ENCODE assay signal across 29 cellular contexts in the genomic region with DNA sequence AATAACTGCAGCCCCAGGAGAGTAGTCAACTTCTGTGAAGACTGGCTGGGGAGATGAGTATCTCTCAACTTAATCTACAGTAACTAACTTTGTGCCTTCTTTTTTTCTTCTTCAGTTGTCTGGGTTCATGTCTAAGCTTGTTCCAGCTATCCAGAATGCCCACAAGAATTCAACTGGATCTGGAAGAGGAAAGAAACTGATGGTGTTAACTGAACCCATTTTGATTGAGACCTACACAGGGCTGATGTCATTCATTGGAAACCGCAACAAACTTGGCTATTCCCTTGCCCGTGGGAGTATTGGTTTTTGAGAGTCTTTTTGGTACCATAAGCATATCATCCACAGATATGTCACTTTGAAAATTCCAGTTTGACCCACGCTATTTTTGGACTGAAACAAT.
"Had no signal": no experiment of that assay in that cellular context is flagged by ENCODE, and none has a peak within 500 bp of the region (broad histone marks: within the 10 kb centered on the region; RNA-seq: fewer than 3 reads in every experiment).

No MANE protein-coding gene starts in this region.

- H3K4me1 ChIP-seq: adrenal gland had no signal

- H3K27me3 ChIP-seq: adrenal gland, ascending aorta, brain microvascular endothelial cell, gastroesophageal sphincter, hepatocyte had no signal

- H3K27ac Mint-ChIP-seq: activated B cell treated with CpG ODN at 0.5 μM for 24 hours; activated CD8-positive, alpha-beta T cell treated with anti-CD3 and anti-CD28 coated beads for 36 hours; activated naive CD4-positive, alpha-beta T cell treated with anti-CD3 and anti-CD28 coated beads for 36 hours; activated naive CD4-positive, alpha-beta T cell treated with anti-CD3 and anti-CD28 coated beads, Interleukin-2, amount 50 U/mL, for 24 hours; activated naive CD8-positive, alpha-beta T cell treated with anti-CD3 and anti-CD28 coated beads for 36 hours; activated naive CD8-positive, alpha-beta T cell treated with anti-CD3 and anti-CD28 coated beads, Interleukin-2, amount 50 U/mL, for 24 hours; activated T-helper 17 cell treated with anti-CD3 and anti-CD28 coated beads, Interleukin-2, amount 50 U/mL, for 72 hours; effector memory CD8-positive, alpha-beta T cell had no signal

- H3K27ac ChIP-seq: adrenal gland, ascending aorta, brain microvascular endothelial cell, gastroesophageal sphincter, heart right ventricle, hepatocyte, WERI-Rb-1 had no signal

- DNase-seq: activated B cell treated with CpG ODN at 0.5 μM for 24 hours; activated CD4-positive, alpha-beta T cell treated with anti-CD3 and anti-CD28 coated beads for 48 hours; activated CD4-positive, alpha-beta T cell treated with anti-CD3 and anti-CD28 coated beads, Interleukin-2, amount 50 U/mL, for 1 hour; activated CD4-positive, alpha-beta T cell treated with anti-CD3 and anti-CD28 coated beads, Interleukin-2, amount 50 U/mL, for 48 hours; activated CD8-positive, alpha-beta memory T cell treated with anti-CD3 and anti-CD28 coated beads for 24 hours; activated CD8-positive, alpha-beta T cell treated with anti-CD3 and anti-CD28 coated beads for 36 hours; activated effector memory CD4-positive, alpha-beta T cell treated with anti-CD3 and anti-CD28 coated beads, Interleukin-2, amount 50 U/mL, for 16 hours; activated naive CD4-positive, alpha-beta T cell treated with anti-CD3 and anti-CD28 coated beads for 36 hours; activated naive CD8-positive, alpha-beta T cell treated with anti-CD3 and anti-CD28 coated beads for 36 hours; activated naive CD8-positive, alpha-beta T cell treated with anti-CD3 and anti-CD28 coated beads, Interleukin-2, amount 50 U/mL, for 24 hours; activated T-cell treated with anti-CD3 and anti-CD28 coated beads, Interleukin-2, amount 50 U/mL, for 4 hours; adrenal gland; brain microvascular endothelial cell; caudate nucleus; cortex of kidney; dermis blood vessel endothelial cell; effector CD4-positive, alpha-beta T cell; effector memory CD8-positive, alpha-beta T cell; foreskin melanocyte; heart right ventricle; T1000; WERI-Rb-1 had no signal

- H3K9me3 Mint-ChIP-seq: activated B cell treated with CpG ODN at 0.5 μM for 24 hours; activated T-cell treated with anti-CD3 and anti-CD28 coated beads, Interleukin-2, amount 50 U/mL, for 4 hours; activated T-helper 17 cell treated with anti-CD3 and anti-CD28 coated beads, Interleukin-2, amount 50 U/mL, for 72 hours; effector memory CD8-positive, alpha-beta T cell had no signal

- H3K4me3 ChIP-seq: adrenal gland, ascending aorta, gastroesophageal sphincter, heart right ventricle, hepatocyte had no signal

- ATAC-seq: activated CD4-positive, CD25-positive, alpha-beta regulatory T cell treated with anti-CD3 and anti-CD28 coated beads, Interleukin-2, amount 50 U/mL, for 24 hours; activated CD8-positive, alpha-beta T cell treated with anti-CD3 and anti-CD28 coated beads for 36 hours; activated naive CD8-positive, alpha-beta T cell treated with anti-CD3 and anti-CD28 coated beads, Interleukin-2, amount 50 U/mL, for 24 hours; activated T-cell treated with anti-CD3 and anti-CD28 coated beads, Interleukin-2, amount 50 U/mL, for 4 hours; activated T-helper 17 cell treated with anti-CD3 and anti-CD28 coated beads, Interleukin-2, amount 50 U/mL, for 72 hours; effector memory CD8-positive, alpha-beta T cell; esophagus mucosa; gastroesophageal sphincter; heart right ventricle had no signal

- H3K27me3 Mint-ChIP-seq: activated CD8-positive, alpha-beta T cell treated with anti-CD3 and anti-CD28 coated beads for 36 hours; activated naive CD4-positive, alpha-beta T cell treated with anti-CD3 and anti-CD28 coated beads, Interleukin-2, amount 50 U/mL, for 24 hours; activated naive CD8-positive, alpha-beta T cell treated with anti-CD3 and anti-CD28 coated beads for 36 hours; activated T-helper 17 cell treated with anti-CD3 and anti-CD28 coated beads, Interleukin-2, amount 50 U/mL, for 72 hours; effector memory CD8-positive, alpha-beta T cell had no signal

- H3K4me3 Mint-ChIP-seq: activated B cell treated with CpG ODN at 0.5 μM for 24 hours; activated CD8-positive, alpha-beta T cell treated with anti-CD3 and anti-CD28 coated beads for 36 hours; activated naive CD4-positive, alpha-beta T cell treated with anti-CD3 and anti-CD28 coated beads for 36 hours; activated naive CD4-positive, alpha-beta T cell treated with anti-CD3 and anti-CD28 coated beads, Interleukin-2, amount 50 U/mL, for 24 hours; activated naive CD8-positive, alpha-beta T cell treated with anti-CD3 and anti-CD28 coated beads for 36 hours; activated naive CD8-positive, alpha-beta T cell treated with anti-CD3 and anti-CD28 coated beads, Interleukin-2, amount 50 U/mL, for 24 hours; activated T-cell treated with anti-CD3 and anti-CD28 coated beads, Interleukin-2, amount 50 U/mL, for 4 hours; activated T-helper 17 cell treated with anti-CD3 and anti-CD28 coated beads, Interleukin-2, amount 50 U/mL, for 72 hours; effector memory CD8-positive, alpha-beta T cell had no signal

- H3K36me3 ChIP-seq: adrenal gland, ascending aorta, brain microvascular endothelial cell, gastroesophageal sphincter, heart right ventricle, WERI-Rb-1 had no signal

- H3K9me3 ChIP-seq: adrenal gland, ascending aorta, gastroesophageal sphincter, heart right ventricle had no signal
